ENCODE assay signal across 8 cellular contexts in genomic region chr12:62260733-62261683, GRCh38. TPM values are rescaled to one million over a fixed set of nuclear protein-coding genes. Genes with fewer than 3 reads are reported as not detected.
DNase-seq lines count a peak whose midpoint lies in the region; TF ChIP-seq lines count a peak whose summit lies in the region.

No MANE protein-coding gene starts in this region.

- WGBS in GM23248 (ENCODE audit: low coverage in 1 of 2, low lambda C conversion rate in 2 of 2, missing lambda C conversion rate in 2 of 2), 2 experiments: 2 to 3% methylated on average over 25 of the region's 26 CpGs

- H3K4me2 ChIP-seq in GM23248 (ENCODE audit: unreplicated experiment) (peak overlapping the region; percentile 91), KMS-11 (peak overlapping the region; percentile 90)

- H3K27me3 ChIP-seq in GM23248 (replicated peaks; ENCODE audit: insufficient read depth): no peaks in the 10 kb centered on the region
- H3K27me3 ChIP-seq in KMS-11 (ENCODE audit: insufficient read depth, low read depth): no peaks in the 10 kb centered on the region

- H3K27ac ChIP-seq in GM23248 (peak overlapping the region; percentile 89), KMS-11 (peak overlapping the region; percentile 86)

- DNase-seq in GM03348 (ENCODE audit: low spot score) (peak; percentile 50), GM23248 (peak; percentile 76), T-helper 22 cell (ENCODE audit: low read depth) (peak; percentile 57), T47D (ENCODE audit: low read depth in 1 of 2, low spot score in 1 of 2) (peak; percentile 31 to 48), iPS-NIHi7 (ENCODE audit: extremely low spot score) (peak; percentile 18), NCI-H1048 (lab: John Stamatoyannopoulos, UW) (no peak)
- DNase-seq in stimulated activated CD4-positive, alpha-beta T cell treated with anti-CD3 and anti-CD28 coated beads, Interleukin-12 subunit alpha, Interleukin-12 subunit beta, amount 100 ng/mL, for 48 hours (ENCODE audit: low read depth in 2 of 3, low spot score in 1 of 3): peak; percentile 18 to 30 (median 22)

- peak overlapping the region; percentile 85 for H3K4me3 ChIP-seq in GM23248
- H3K4me3 ChIP-seq in KMS-11 (IDR thresholded peaks at IDR 0.05; ENCODE audit: insufficient read depth, low read depth, low read length): peak overlapping the region; percentile 65

- H3K36me3 ChIP-seq in GM23248 (ENCODE audit: low read depth) (no peaks in the 10 kb centered on the region), KMS-11 (ENCODE audit: insufficient read depth) (no peaks in the 10 kb centered on the region)

- TF ChIP-seq CTCF in KMS-11 (conservative IDR thresholded peaks at IDR 0.05; ENCODE audit: low read depth, low read length): no peak

- in situ Hi-C loops in GM23248 (cut with MboI) (no loop called here), T47D (cut with HindIII; ENCODE audit: low pct_unique_long_range_greater_than_20kb, low sequenced_read_pairs) (no loop called here)

- 0 out of 2 replicates have a peak, but pooled peaks cover 3% of the 10 kb centered on the region for H3F3A ChIP-seq in GM23248 (ENCODE audit: insufficient read depth)

- H3K79me2 ChIP-seq in GM23248 (ENCODE audit: insufficient read depth): peaks cover 58% of the 10 kb centered on the region
- peaks cover 58% of the 10 kb centered on the region for H3K79me2 ChIP-seq in KMS-11 (ENCODE audit: insufficient read depth, low read depth)

- no peaks in the 10 kb centered on the region for H3K9me3 ChIP-seq in GM23248 (ENCODE audit: low read depth)

- peak overlapping the region; percentile 91 for H2AFZ ChIP-seq in GM23248
- peak overlapping the region; percentile 95 for H2AFZ ChIP-seq in KMS-11 (ENCODE audit: low read depth)

- H3K9ac ChIP-seq in GM23248 (peak overlapping the region; percentile 89), KMS-11 (peak overlapping the region; percentile 87)

- H3K4me1 ChIP-seq in GM23248 (ENCODE audit: insufficient read depth) (peaks cover 40% of the 10 kb centered on the region), KMS-11 (ENCODE audit: low read depth, poor library complexity, severe bottlenecking) (peaks cover 58% of the 10 kb centered on the region)

- H4K20me1 ChIP-seq in GM23248 (ENCODE audit: insufficient read depth): no peaks in the 10 kb centered on the region; the same call in 1 of the 2 replicates
- peaks cover 42% of the 10 kb centered on the region for H4K20me1 ChIP-seq in KMS-11 (ENCODE audit: insufficient read depth)

- no peaks in the 10 kb centered on the region for H3K9me2 ChIP-seq in GM23248 (ENCODE audit: insufficient read depth)

RNA-seq across cellular contexts. Expression of gene USP15, which starts 0.8 kb away (rescaled TPM):
- 47.4 and 48.3 TPM in 2 replicates for total RNA-seq in GM23248 (2014; rRNA removed; shearing (Covaris generic))
- polyA plus RNA-seq in GM23248 (2016; fragmentation: Nextera tagmentation; extraction: Ambion mirVana): 43.0 and 54.4 TPM in 2 replicates
